In genomic region chr21:42747746-42748351, GRCh38 we compare ENCODE assay signal across 16 cellular contexts.
A peak's percentile ranks its signal among the peaks of the same experiment; 100 is the strongest.
DNase-seq lines count a peak whose midpoint lies in the region; ATAC-seq and TF ChIP-seq lines count a peak whose summit lies in the region.
"Had no signal": no experiment of that assay in that cellular context is flagged by ENCODE, and none has a peak within 500 bp of the region (broad histone marks: within the 10 kb centered on the region; RNA-seq: fewer than 3 reads in every experiment).

No MANE protein-coding gene starts in this region.

- H3K4me3 ChIP-seq in CD4-positive, alpha-beta memory T cell (ENCODE audit: low read length in 2 of 2), result peak overlapping the region in 1 of 2 donors; percentile 5
- no peak overlapping the region for H3K4me3 ChIP-seq in lower leg skin (ENCODE audit: low read depth, poor library complexity, severe bottlenecking)
- H3K4me3 ChIP-seq: testis had no signal

- peak overlapping the region in 3 of 8 donors; percentile 26 to 30 (median 26) for H3K4me3 Mint-ChIP-seq in CD4-positive, alpha-beta memory T cell

- H3K27ac ChIP-seq in CD4-positive, alpha-beta memory T cell (ENCODE audit: low read depth, low read length), result peak overlapping the region; percentile 54
- peak overlapping the region; percentile 94 for H3K27ac ChIP-seq in VCaP
- H3K27ac ChIP-seq in layer of hippocampus (ENCODE audit: low read depth, low read length), result peak overlapping the region; percentile 85
- H3K27ac ChIP-seq: testis had no signal

- no peaks in the 10 kb centered on the region for H3K27me3 Mint-ChIP-seq in CD4-positive, alpha-beta memory T cell
- H3K27me3 Mint-ChIP-seq: activated CD4-positive, alpha-beta T cell treated with anti-CD3 and anti-CD28 coated beads, Interleukin-2, amount 10 ng/mL, durations not matched to agents 24 days and 14 days had no signal

- peaks cover 29% of the 10 kb centered on the region for H3K4me1 ChIP-seq in CD4-positive, alpha-beta memory T cell (ENCODE audit: insufficient read depth, low read length)

- ATAC-seq in HG03097 (IDR thresholded peaks at IDR 0.05; ENCODE audit: low FRiP score, unreplicated experiment) (no peak), HG03432 (IDR thresholded peaks at IDR 0.05; ENCODE audit: unreplicated experiment) (no peak)

- intact Hi-C loops in CD4-positive, alpha-beta memory T cell (cut with micrococcal nuclease), result loop anchor here (2.0 to 5.0 kb wide), 2 partner anchors 66 to 71 kb away; no protein-coding TSS in a partner anchor
- intact Hi-C loops in lower leg skin (cut with DNase I; ENCODE audit: low total_unique reads), result no loop called here

- no peak for TF ChIP-seq POLR2A in lower leg skin (IDR thresholded peaks at IDR 0.05)

- no peaks in the 10 kb centered on the region for H3K27me3 ChIP-seq in CD4-positive, alpha-beta memory T cell (ENCODE audit: insufficient read depth, low read length)
- no peaks in the 10 kb centered on the region for H3K27me3 ChIP-seq in layer of hippocampus (ENCODE audit: control insufficient read depth, insufficient read depth, low read length)
- H3K27me3 ChIP-seq: testis had no signal

- 88 to 90% methylated on average over 15 of the region's 15 CpGs for WGBS in lower leg skin, 2 donors

- peaks cover 9 to 38% (median 28%) of the 10 kb centered on the region in 4 donors for H3K4me1 Mint-ChIP-seq in CD4-positive, alpha-beta memory T cell

- no peaks in the 10 kb centered on the region for H3K36me3 ChIP-seq in CD4-positive, alpha-beta memory T cell (ENCODE audit: insufficient read depth, low read length)

- no peaks in the 10 kb centered on the region for H3K9me3 ChIP-seq in CD4-positive, alpha-beta memory T cell (ENCODE audit: control insufficient read depth in 1 of 2, low read length in 2 of 2)
- H3K9me3 ChIP-seq: testis had no signal

- H3K9me3 Mint-ChIP-seq in CD4-positive, alpha-beta memory T cell, result peaks cover 0 to 5% (median 0%) of the 10 kb centered on the region in 8 donors
- H3K9me3 Mint-ChIP-seq: activated CD4-positive, alpha-beta T cell treated with anti-CD3 and anti-CD28 coated beads, Interleukin-2, amount 10 ng/mL, durations not matched to agents 24 days and 14 days had no signal

- H3K27ac Mint-ChIP-seq in CD4-positive, alpha-beta memory T cell, result peak overlapping the region in 6 of 7 donors; percentile 44 to 99 (median 81)

- no peak for TF ChIP-seq CTCF in VCaP (conservative IDR thresholded peaks at IDR 0.05)
- TF ChIP-seq CTCF in lower leg skin (IDR thresholded peaks at IDR 0.05), result no peak

- DNase-seq in CD4-positive, alpha-beta memory T cell, result no peak
- DNase-seq in retina (peak; percentile 16), AG08395 (ENCODE audit: low spot score) (no peak), lower leg skin (ENCODE audit: low spot score in 2 of 2) (no peak)
- DNase-seq: activated T-cell treated with anti-CD3 and anti-CD28 coated beads, Interleukin-2, amount 50 U/mL, for 1 hour; DMS153; mammary epithelial cell; NCI-H526 treated with DMSO at 0.1 percent for 48 hours; right cardiac atrium; stimulated activated CD4-positive, alpha-beta T cell treated with anti-CD3 and anti-CD28 coated beads, Interleukin-1b, Interleukin-23, amount 100 ng/mL, for 48 hours; testis had no signal

- peaks cover 0 to 6% of the 10 kb centered on the region in 2 donors for H3K36me3 Mint-ChIP-seq in CD4-positive, alpha-beta memory T cell

- POLR2A ChIA-PET in CD4-positive, alpha-beta memory T cell (lab: Charles Lee; ENCODE audit: partially characterized antibody), result interaction anchor here (0.6 to 3.6 kb wide), 9 partner anchors 12 to 344 kb away, joined by 3 to 64 read pairs (median 4); partner anchors contain the start of genes NDUFV3 and UBASH3A

- CTCF ChIA-PET in CD4-positive, alpha-beta memory T cell (lab: Charles Lee; ENCODE audit: partially characterized antibody), result interaction anchor here (1.0 to 2.7 kb wide), 4 partner anchors 10 to 70 kb away, joined by 3 to 10 read pairs (median 4); no protein-coding TSS in a partner anchor
